Comparison of ENCODE assay signal across 8 cellular contexts in the genomic region with DNA sequence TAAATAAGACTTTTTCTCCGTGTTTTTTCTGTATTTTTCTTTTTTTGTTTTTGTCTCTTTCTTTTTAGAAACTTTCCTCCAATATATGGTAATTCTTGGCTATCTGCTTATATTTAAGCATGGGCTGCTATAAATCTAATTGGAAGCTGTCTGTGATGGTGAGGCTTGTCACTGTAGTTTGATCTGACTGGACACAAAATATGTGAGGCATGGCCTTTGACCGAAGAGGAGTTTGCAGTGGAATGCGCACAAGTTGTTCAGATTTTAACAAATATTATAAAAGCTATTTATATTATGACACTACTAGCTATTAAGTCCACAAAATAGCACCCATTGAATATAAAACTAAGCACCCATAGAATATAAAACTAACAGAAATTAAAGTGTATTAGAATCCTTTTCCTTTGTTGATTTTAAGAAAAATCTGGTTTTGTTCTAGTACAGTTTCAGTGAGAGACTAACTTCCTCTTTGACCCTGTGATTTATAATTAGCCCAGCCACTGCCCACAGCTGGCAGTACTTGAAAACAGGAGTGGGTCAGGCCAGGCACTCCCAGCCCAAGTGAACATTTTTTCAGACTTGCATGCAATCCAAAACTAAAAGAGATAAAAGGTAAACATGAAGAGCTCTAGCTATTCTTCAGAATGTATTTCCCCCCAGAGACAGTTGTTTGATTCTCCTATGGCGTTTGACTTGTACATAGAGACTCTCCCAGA.
DNase-seq lines count a peak whose midpoint lies in the region; ATAC-seq and TF ChIP-seq lines count a peak whose summit lies in the region.

No MANE protein-coding gene starts in this region.

- no peak for TF ChIP-seq CTCF in SK-N-SH (IDR thresholded peaks at IDR 0.05)

- H3K9me3 ChIP-seq in SK-N-SH (no peaks in the 10 kb centered on the region), aorta (ENCODE audit: control insufficient read depth, low read length) (no peaks in the 10 kb centered on the region)

- 67% methylated on average over 4 of the region's 4 CpGs for WGBS in SK-N-SH (ENCODE audit: low lambda C conversion rate)
- WGBS in aorta, 2 donors, result 48 to 50% methylated on average over 4 of the region's 4 CpGs

- TF ChIP-seq RAD21 in SK-N-SH (IDR thresholded peaks at IDR 0.05; ENCODE audit: low read length), result no peak

- no peak overlapping the region for H3K4me2 ChIP-seq in SK-N-SH

- H3K4me3 ChIP-seq in SK-N-SH (ENCODE audit: low read depth in 2 of 2, low read length in 1 of 2) (no peak overlapping the region), aorta (ENCODE audit: low read length in 2 of 2) (no peak overlapping the region)

- intact Hi-C loops in aorta (cut with DNase I), result no loop called here

- TF ChIP-seq EP300 in SK-N-SH (IDR thresholded peaks at IDR 0.05; ENCODE audit: borderline replicate concordance in 1 of 2, low read depth in 1 of 2, low read length in 1 of 2), result no peak

- no peak for DNase-seq in SK-N-SH
- peak; percentile 24 for DNase-seq in globus pallidus (ENCODE audit: low spot score)
- peak in 1 of 2 donors; percentile 56 for DNase-seq in aorta
- no peak for DNase-seq in foreskin melanocyte
- DNase-seq in activated CD4-positive, CD25-positive, alpha-beta regulatory T cell (lab: John Stamatoyannopoulos, UW), result no peak
- DNase-seq in RKO (ENCODE audit: low spot score), result no peak

- H3K4me1 ChIP-seq in SK-N-SH (ENCODE audit: control insufficient read depth in 1 of 2, insufficient read depth in 2 of 2, low read depth in 1 of 2, low read length in 1 of 2), result no peaks in the 10 kb centered on the region
- H3K4me1 ChIP-seq in aorta (ENCODE audit: control insufficient read depth in 1 of 2, insufficient read depth in 2 of 2, low read length in 2 of 2), result peaks cover 0 to 3% of the 10 kb centered on the region in 2 donors

- no peaks in the 10 kb centered on the region for H3K79me2 ChIP-seq in SK-N-SH (ENCODE audit: insufficient read depth)

- no peaks in the 10 kb centered on the region for H3K27me3 ChIP-seq in SK-N-SH (ENCODE audit: insufficient read depth)
- no peaks in the 10 kb centered on the region for H3K27me3 ChIP-seq in aorta (ENCODE audit: control insufficient read depth in 1 of 2, insufficient read depth in 2 of 2, low read length in 1 of 2)

- no peaks in the 10 kb centered on the region for H3K9me2 ChIP-seq in SK-N-SH

- ATAC-seq in SK-N-SH treated with all-trans-retinoic acid at 6 μM for 48 hours (no peak), HG03280 (IDR thresholded peaks at IDR 0.05; ENCODE audit: unreplicated experiment) (peak; percentile 73), aorta (ENCODE audit: low FRiP score) (peak; percentile 72)

- H3K36me3 ChIP-seq in SK-N-SH (replicated peaks in 1 of 2; ENCODE audit: control insufficient read depth in 1 of 2, insufficient read depth in 2 of 2, low read length in 1 of 2) (no peaks in the 10 kb centered on the region), aorta (ENCODE audit: control insufficient read depth in 1 of 2, insufficient read depth in 2 of 2, low read length in 1 of 2) (no peaks in the 10 kb centered on the region)

- no peaks in the 10 kb centered on the region for H3F3A ChIP-seq in SK-N-SH (replicated peaks; ENCODE audit: insufficient read depth)

- H3K9ac ChIP-seq in SK-N-SH, result no peak overlapping the region

- H3K27ac ChIP-seq in SK-N-SH (ENCODE audit: low read depth in 2 of 2, low read length in 1 of 2), result no peak overlapping the region; a peak in 1 of 4 replicates
- H3K27ac ChIP-seq in aorta (ENCODE audit: low read depth in 1 of 2, low read length in 2 of 2), result peak overlapping the region in 1 of 2 donors; percentile 76

- POLR2A ChIA-PET in SK-N-SH (lab: Yijun Ruan, JAX), result no interaction called here

- no peaks in the 10 kb centered on the region for H4K20me1 ChIP-seq in SK-N-SH (ENCODE audit: insufficient read depth)

- H2AFZ ChIP-seq in SK-N-SH (ENCODE audit: low read depth), result 0 out of 2 replicates have a peak overlapping the region, but pooled peaks have one; percentile 2

- CTCF ChIA-PET in SK-N-SH (lab: Yijun Ruan, JAX), result interaction anchor here (1.2 to 4.9 kb wide), 2 partner anchors 15 to 23 kb away, joined by 3 to 23 read pairs; no protein-coding TSS in a partner anchor

TF ChIP-seq in SK-N-SH, 30 proteins besides CTCF, POLR2A, EP300 and RAD21:
- TF ChIP-seq SMC3 (IDR thresholded peaks at IDR 0.05; ENCODE audit: low read depth, low read length) (no peak), ELF1 (IDR thresholded peaks at IDR 0.05) (no peak), SIN3A (IDR thresholded peaks at IDR 0.05; ENCODE audit: borderline replicate concordance, low read depth, low read length) (no peak), GATA2 (CRISPR knock-in tag; IDR thresholded peaks at IDR 0.05) (no peak), NRF1 (IDR thresholded peaks at IDR 0.05; ENCODE audit: low read depth, low read length) (no peak), YY1 (IDR thresholded peaks at IDR 0.05; ENCODE audit: low read depth) (no peak), JUND (IDR thresholded peaks at IDR 0.05) (no peak), FOXJ3 (CRISPR knock-in tag; IDR thresholded peaks at IDR 0.05) (no peak), TAF1 (IDR thresholded peaks at IDR 0.05; ENCODE audit: borderline replicate concordance, low read depth, low read length) (no peak)
- TF ChIP-seq, protein P1, sequence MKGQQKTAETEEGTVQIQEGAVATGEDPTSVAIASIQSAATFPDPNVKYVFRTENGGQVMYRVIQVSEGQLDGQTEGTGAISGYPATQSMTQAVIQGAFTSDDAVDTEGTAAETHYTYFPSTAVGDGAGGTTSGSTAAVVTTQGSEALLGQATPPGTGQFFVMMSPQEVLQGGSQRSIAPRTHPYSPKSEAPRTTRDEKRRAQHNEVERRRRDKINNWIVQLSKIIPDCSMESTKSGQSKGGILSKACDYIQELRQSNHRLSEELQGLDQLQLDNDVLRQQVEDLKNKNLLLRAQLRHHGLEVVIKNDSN (IDR thresholded peaks at IDR 0.05; ENCODE audit: borderline replicate concordance, low read depth), result no peak
- TF ChIP-seq, protein P2, sequence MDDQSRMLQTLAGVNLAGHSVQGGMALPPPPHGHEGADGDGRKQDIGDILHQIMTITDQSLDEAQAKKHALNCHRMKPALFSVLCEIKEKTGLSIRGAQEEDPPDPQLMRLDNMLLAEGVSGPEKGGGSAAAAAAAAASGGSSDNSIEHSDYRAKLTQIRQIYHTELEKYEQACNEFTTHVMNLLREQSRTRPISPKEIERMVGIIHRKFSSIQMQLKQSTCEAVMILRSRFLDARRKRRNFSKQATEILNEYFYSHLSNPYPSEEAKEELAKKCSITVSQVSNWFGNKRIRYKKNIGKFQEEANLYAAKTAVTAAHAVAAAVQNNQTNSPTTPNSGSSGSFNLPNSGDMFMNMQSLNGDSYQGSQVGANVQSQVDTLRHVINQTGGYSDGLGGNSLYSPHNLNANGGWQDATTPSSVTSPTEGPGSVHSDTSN (IDR thresholded peaks at IDR 0.05), result no peak

TF ChIP-seq in SK-N-SH treated with all-trans-retinoic acid at 6 μM for 48 hours, 23 proteins besides CTCF, POLR2A, EP300 and RAD21 (continues in another document):
- no peak for TF ChIP-seq OSR1 (CRISPR knock-in tag; IDR thresholded peaks at IDR 0.05)
- TF ChIP-seq ZNF70 (CRISPR knock-in tag; IDR thresholded peaks at IDR 0.05), result no peak
- TF ChIP-seq, protein P3, sequence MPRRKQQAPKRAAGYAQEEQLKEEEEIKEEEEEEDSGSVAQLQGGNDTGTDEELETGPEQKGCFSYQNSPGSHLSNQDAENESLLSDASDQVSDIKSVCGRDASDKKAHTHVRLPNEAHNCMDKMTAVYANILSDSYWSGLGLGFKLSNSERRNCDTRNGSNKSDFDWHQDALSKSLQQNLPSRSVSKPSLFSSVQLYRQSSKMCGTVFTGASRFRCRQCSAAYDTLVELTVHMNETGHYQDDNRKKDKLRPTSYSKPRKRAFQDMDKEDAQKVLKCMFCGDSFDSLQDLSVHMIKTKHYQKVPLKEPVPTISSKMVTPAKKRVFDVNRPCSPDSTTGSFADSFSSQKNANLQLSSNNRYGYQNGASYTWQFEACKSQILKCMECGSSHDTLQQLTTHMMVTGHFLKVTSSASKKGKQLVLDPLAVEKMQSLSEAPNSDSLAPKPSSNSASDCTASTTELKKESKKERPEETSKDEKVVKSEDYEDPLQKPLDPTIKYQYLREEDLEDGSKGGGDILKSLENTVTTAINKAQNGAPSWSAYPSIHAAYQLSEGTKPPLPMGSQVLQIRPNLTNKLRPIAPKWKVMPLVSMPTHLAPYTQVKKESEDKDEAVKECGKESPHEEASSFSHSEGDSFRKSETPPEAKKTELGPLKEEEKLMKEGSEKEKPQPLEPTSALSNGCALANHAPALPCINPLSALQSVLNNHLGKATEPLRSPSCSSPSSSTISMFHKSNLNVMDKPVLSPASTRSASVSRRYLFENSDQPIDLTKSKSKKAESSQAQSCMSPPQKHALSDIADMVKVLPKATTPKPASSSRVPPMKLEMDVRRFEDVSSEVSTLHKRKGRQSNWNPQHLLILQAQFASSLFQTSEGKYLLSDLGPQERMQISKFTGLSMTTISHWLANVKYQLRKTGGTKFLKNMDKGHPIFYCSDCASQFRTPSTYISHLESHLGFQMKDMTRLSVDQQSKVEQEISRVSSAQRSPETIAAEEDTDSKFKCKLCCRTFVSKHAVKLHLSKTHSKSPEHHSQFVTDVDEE (CRISPR knock-in tag; IDR thresholded peaks at IDR 0.05), result no peak
- no peak for TF ChIP-seq ZFP3 (CRISPR knock-in tag; IDR thresholded peaks at IDR 0.05)
- TF ChIP-seq, protein P4, sequence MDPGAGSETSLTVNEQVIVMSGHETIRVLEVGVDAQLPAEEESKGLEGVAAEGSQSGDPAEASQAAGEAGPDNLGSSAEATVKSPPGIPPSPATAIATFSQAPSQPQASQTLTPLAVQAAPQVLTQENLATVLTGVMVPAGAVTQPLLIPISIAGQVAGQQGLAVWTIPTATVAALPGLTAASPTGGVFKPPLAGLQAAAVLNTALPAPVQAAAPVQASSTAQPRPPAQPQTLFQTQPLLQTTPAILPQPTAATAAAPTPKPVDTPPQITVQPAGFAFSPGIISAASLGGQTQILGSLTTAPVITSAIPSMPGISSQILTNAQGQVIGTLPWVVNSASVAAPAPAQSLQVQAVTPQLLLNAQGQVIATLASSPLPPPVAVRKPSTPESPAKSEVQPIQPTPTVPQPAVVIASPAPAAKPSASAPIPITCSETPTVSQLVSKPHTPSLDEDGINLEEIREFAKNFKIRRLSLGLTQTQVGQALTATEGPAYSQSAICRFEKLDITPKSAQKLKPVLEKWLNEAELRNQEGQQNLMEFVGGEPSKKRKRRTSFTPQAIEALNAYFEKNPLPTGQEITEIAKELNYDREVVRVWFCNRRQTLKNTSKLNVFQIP (CRISPR knock-in tag; IDR thresholded peaks at IDR 0.05; ENCODE audit: borderline replicate concordance, low read depth), result no peak
- no peak for TF ChIP-seq ZC3H10 (CRISPR knock-in tag; IDR thresholded peaks at IDR 0.05)
